In the genomic region with DNA sequence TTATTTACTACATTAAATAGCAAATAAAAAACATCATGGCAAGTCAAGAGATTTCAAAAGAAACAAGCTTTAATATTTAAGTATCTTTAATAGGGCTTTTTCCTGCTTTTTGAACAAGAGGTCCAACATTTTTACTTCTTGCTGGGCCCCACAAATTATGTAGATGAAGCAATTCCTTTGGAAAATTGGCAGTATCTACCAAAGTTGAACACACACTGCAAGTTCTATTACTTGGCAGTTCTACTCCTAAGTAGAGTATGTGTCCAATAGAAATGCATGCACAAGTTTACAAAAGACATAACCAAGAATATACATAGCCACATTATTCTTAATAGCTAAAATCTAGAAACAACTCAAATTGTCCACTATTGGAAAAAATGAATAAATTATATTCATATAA, we compare ENCODE assay signal across 2 cellular contexts.
TF ChIP-seq lines count a peak whose summit lies in the region.

No MANE protein-coding gene starts in this region.

TF ChIP-seq in IMR-90, 13 proteins besides CTCF, POLR2A, EP300 and RAD21:
- TF ChIP-seq MAZ (IDR thresholded peaks at IDR 0.05; ENCODE audit: borderline replicate concordance, low read depth, low read length) (no peak), NFE2L2 (IDR thresholded peaks at IDR 0.05; ENCODE audit: low read depth, low read length) (no peak), RCOR1 (IDR thresholded peaks at IDR 0.05; ENCODE audit: insufficient replicate concordance, low read length) (no peak), CHD1 (IDR thresholded peaks at IDR 0.05; ENCODE audit: low read depth, low read length) (no peak), RFX5 (IDR thresholded peaks at IDR 0.05; ENCODE audit: low read depth, low read length) (no peak), BHLHE40 (IDR thresholded peaks at IDR 0.05; ENCODE audit: low read depth, low read length) (no peak), MXI1 (IDR thresholded peaks at IDR 0.05; ENCODE audit: borderline replicate concordance, low read depth, low read length) (no peak), SMC3 (IDR thresholded peaks at IDR 0.05; ENCODE audit: low read depth, low read length) (no peak), FOS (IDR thresholded peaks at IDR 0.05; ENCODE audit: low read depth, low read length) (no peak), MAFK (IDR thresholded peaks at IDR 0.05; ENCODE audit: low read depth, low read length) (no peak), CEBPB (IDR thresholded peaks at IDR 0.05; ENCODE audit: low read depth, low read length) (no peak)
- TF ChIP-seq, protein P1, sequence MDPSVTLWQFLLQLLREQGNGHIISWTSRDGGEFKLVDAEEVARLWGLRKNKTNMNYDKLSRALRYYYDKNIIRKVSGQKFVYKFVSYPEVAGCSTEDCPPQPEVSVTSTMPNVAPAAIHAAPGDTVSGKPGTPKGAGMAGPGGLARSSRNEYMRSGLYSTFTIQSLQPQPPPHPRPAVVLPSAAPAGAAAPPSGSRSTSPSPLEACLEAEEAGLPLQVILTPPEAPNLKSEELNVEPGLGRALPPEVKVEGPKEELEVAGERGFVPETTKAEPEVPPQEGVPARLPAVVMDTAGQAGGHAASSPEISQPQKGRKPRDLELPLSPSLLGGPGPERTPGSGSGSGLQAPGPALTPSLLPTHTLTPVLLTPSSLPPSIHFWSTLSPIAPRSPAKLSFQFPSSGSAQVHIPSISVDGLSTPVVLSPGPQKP (IDR thresholded peaks at IDR 0.05; ENCODE audit: borderline replicate concordance, low read depth, low read length), result no peak
- TF ChIP-seq, protein P2, sequence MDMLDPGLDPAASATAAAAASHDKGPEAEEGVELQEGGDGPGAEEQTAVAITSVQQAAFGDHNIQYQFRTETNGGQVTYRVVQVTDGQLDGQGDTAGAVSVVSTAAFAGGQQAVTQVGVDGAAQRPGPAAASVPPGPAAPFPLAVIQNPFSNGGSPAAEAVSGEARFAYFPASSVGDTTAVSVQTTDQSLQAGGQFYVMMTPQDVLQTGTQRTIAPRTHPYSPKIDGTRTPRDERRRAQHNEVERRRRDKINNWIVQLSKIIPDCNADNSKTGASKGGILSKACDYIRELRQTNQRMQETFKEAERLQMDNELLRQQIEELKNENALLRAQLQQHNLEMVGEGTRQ (IDR thresholded peaks at IDR 0.05; ENCODE audit: low read depth, low read length), result no peak

TF ChIP-seq in endothelial cell of umbilical vein, 7 proteins besides CTCF, POLR2A, EP300 and RAD21:
- TF ChIP-seq POLR2AphosphoS5 (IDR thresholded peaks at IDR 0.05; ENCODE audit: insufficient read depth, low read depth, low read length), result no peak
- no peak for TF ChIP-seq FOS (IDR thresholded peaks at IDR 0.05; ENCODE audit: borderline replicate concordance, insufficient read depth, low read length)
- no peak for TF ChIP-seq MYC (IDR thresholded peaks at IDR 0.05; ENCODE audit: low read depth, low read length)
- TF ChIP-seq, protein P3, sequence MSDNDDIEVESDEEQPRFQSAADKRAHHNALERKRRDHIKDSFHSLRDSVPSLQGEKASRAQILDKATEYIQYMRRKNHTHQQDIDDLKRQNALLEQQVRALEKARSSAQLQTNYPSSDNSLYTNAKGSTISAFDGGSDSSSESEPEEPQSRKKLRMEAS (IDR thresholded peaks at IDR 0.05; ENCODE audit: insufficient read depth, insufficient read length), result no peak
- TF ChIP-seq JUN (IDR thresholded peaks at IDR 0.05; ENCODE audit: borderline replicate concordance, insufficient read depth, insufficient read length, low read depth), result no peak
- TF ChIP-seq GATA2 (IDR thresholded peaks at IDR 0.05; ENCODE audit: insufficient read depth, insufficient read length, low read depth, low read length), result no peak
- no peak for TF ChIP-seq EZH2 (IDR thresholded peaks at IDR 0.05; ENCODE audit: borderline replicate concordance, low read depth, low read length, severe bottlenecking)
